21 cellular contexts compared by ENCODE assay signal in the genomic region with DNA sequence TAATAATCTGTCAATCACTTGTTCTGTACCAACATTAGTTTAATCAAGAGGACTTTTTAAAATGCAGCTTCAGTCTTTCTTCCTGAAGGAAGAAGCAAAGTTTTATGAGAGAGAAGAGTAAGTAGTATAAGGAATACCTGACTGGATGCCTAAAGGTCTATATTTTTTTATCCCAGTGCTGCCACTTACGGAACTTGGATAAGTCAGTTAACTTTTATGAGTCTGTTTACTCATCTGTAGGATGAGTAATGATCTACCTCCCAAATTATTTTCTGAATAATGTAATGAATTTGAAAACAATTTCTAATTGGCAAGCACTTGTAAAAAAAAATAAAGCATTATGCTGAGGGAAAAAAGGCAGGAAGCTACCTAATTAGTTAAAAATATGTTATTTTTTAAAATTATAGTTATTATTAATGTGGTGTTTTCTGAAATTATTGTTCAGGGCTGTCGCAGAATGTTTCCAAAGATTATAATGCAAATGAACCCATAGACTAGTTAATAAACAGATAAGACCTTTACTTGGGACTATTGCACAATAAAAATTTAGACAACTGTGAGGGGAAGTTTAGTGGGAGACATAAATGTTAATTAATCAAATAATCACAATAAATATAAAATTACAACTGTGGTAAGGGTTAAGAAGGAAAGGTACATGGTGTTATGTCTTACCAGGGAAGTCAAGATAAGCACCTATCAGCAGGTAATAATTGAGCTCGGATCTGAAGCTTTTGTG.
"Had no signal": no experiment of that assay in that cellular context is flagged by ENCODE, and none has a peak within 500 bp of the region (broad histone marks: within the 10 kb centered on the region; RNA-seq: fewer than 3 reads in every experiment).

No MANE protein-coding gene starts in this region.

- H3K36me3 ChIP-seq: uterus had no signal

- ATAC-seq: esophagus mucosa; heart right ventricle; left lobe of liver; mucosa of descending colon; naive thymus-derived CD8-positive, alpha-beta T cell; psoas muscle; sciatic nerve; stimulated activated memory B cell treated with anti-CD40 and anti-IgM and Interleukin-4, amounts not matched to agents 10 μg/mL and 1 μg/mL and 100 μg/mL, for 72 hours had no signal

- H3K27me3 ChIP-seq: heart right ventricle, neutrophil, spleen, tibial artery, upper lobe of left lung, uterus had no signal

- DNase-seq: effector memory CD4-positive, alpha-beta T cell; heart right ventricle; hypothalamus; islet precursor cell; mucosa of descending colon; naive thymus-derived CD8-positive, alpha-beta T cell; psoas muscle; retina; spleen; stimulated activated CD4-positive, alpha-beta T cell treated with anti-CD3 and anti-CD28 coated beads, Interleukin-15, amount 100 ng/mL, for 24 hours; stimulated activated CD4-positive, alpha-beta T cell treated with anti-CD3 and anti-CD28 coated beads, Interleukin-1b, Interleukin-23, amount 100 ng/mL, for 48 hours; stimulated activated CD4-positive, alpha-beta T cell treated with anti-CD3 and anti-CD28 coated beads, Interleukin-4, amount 100 ng/mL, for 24 hours; tibial artery; upper lobe of left lung; uterus had no signal

- H3K4me3 Mint-ChIP-seq: naive thymus-derived CD8-positive, alpha-beta T cell; stimulated activated memory B cell treated with anti-CD40 and anti-IgM and Interleukin-4, amounts not matched to agents 10 μg/mL and 1 μg/mL and 100 μg/mL, for 72 hours; stimulated activated naive CD8-positive, alpha-beta T cell treated with anti-CD3 and anti-CD28 coated beads, Interleukin-15, Interleukin-2, amounts not matched to agents 100 ng/mL and 50 ng/mL, for 24 hours had no signal

- H3K27ac ChIP-seq: heart right ventricle, psoas muscle, spleen, tibial artery, upper lobe of left lung, uterus had no signal

- H3K9me3 ChIP-seq: heart right ventricle, mucosa of descending colon, neutrophil, psoas muscle, spleen, tibial artery, upper lobe of left lung, uterus had no signal

- H3K9me3 Mint-ChIP-seq: naive thymus-derived CD8-positive, alpha-beta T cell; stimulated activated memory B cell treated with anti-CD40 and anti-IgM and Interleukin-4, amounts not matched to agents 10 μg/mL and 1 μg/mL and 100 μg/mL, for 72 hours; stimulated activated naive CD8-positive, alpha-beta T cell treated with anti-CD3 and anti-CD28 coated beads, Interleukin-15, Interleukin-2, amounts not matched to agents 100 ng/mL and 50 ng/mL, for 24 hours had no signal

- H3K4me3 ChIP-seq: heart right ventricle, mucosa of descending colon, psoas muscle, spleen, tibial artery, upper lobe of left lung, uterus had no signal

- H3K27ac Mint-ChIP-seq: stimulated activated memory B cell treated with anti-CD40 and anti-IgM and Interleukin-4, amounts not matched to agents 10 μg/mL and 1 μg/mL and 100 μg/mL, for 72 hours; stimulated activated naive CD8-positive, alpha-beta T cell treated with anti-CD3 and anti-CD28 coated beads, Interleukin-15, Interleukin-2, amounts not matched to agents 100 ng/mL and 50 ng/mL, for 24 hours had no signal

- H3K27me3 Mint-ChIP-seq: naive thymus-derived CD8-positive, alpha-beta T cell; stimulated activated memory B cell treated with anti-CD40 and anti-IgM and Interleukin-4, amounts not matched to agents 10 μg/mL and 1 μg/mL and 100 μg/mL, for 72 hours; stimulated activated naive CD8-positive, alpha-beta T cell treated with anti-CD3 and anti-CD28 coated beads, Interleukin-15, Interleukin-2, amounts not matched to agents 100 ng/mL and 50 ng/mL, for 24 hours had no signal
